9 cellular contexts compared by ENCODE assay signal in genomic region chr2:27798948-27799645, GRCh38. TPM values are rescaled to one million over a fixed set of nuclear protein-coding genes. Genes with fewer than 3 reads are reported as not detected.
DNase-seq lines count a peak whose midpoint lies in the region; ATAC-seq and TF ChIP-seq lines count a peak whose summit lies in the region.
"Had no signal": no experiment of that assay in that cellular context is flagged by ENCODE, and none has a peak within 500 bp of the region (broad histone marks: within the 10 kb centered on the region; RNA-seq: fewer than 3 reads in every experiment).

No MANE protein-coding gene starts in this region.

- TF ChIP-seq CTCF in H9 (conservative IDR thresholded peaks at IDR 0.05) (no peak), right atrium auricular region (IDR thresholded peaks at IDR 0.05) (no peak)

- peak; percentile 65 for DNase-seq in H9
- DNase-seq in amniotic epithelial cell (ENCODE audit: low read depth), result peak; percentile 100
- DNase-seq in right atrium auricular region (ENCODE audit: low spot score), result peak; percentile 93
- DNase-seq in SHP77 (lab: John Stamatoyannopoulos, UW), result no peak
- DNase-seq in NCI-H2227 treated with DMSO at 0.1 percent for 48 hours (lab: John Stamatoyannopoulos, UW), result no peak
- DNase-seq in NCI-H774 (lab: John Stamatoyannopoulos, UW), result no peak
- DNase-seq: SHP77 treated with DMSO at 0.1 percent for 48 hours had no signal

- H3K27me3 ChIP-seq in H9 (ENCODE audit: insufficient read depth, low read length) (no peaks in the 10 kb centered on the region), right atrium auricular region (no peaks in the 10 kb centered on the region)

- H3K27ac ChIP-seq in H9 (ENCODE audit: insufficient read length, low read depth, low read length) (no peak overlapping the region), right atrium auricular region (peak overlapping the region; percentile 86 to 92), skin epidermis (peak overlapping the region in 18 of 21 experiments; percentile 23 to 90 (median 71))

- H2BK20ac ChIP-seq in H9 (ENCODE audit: low read depth, low read length, poor library complexity, severe bottlenecking), result no peak overlapping the region

- H3K79me2 ChIP-seq in H9 (ENCODE audit: insufficient read depth, low read length), result no peaks in the 10 kb centered on the region

- H3K27ac Mint-ChIP-seq in H9, result no peak overlapping the region; a peak in 1 of 7 replicates

- peak overlapping the region; percentile 38 for H2BK120ac ChIP-seq in H9 (ENCODE audit: low read depth, low read length, poor library complexity, severe bottlenecking)

- no peak overlapping the region; the same call in 1 of the 2 replicates for H3K14ac ChIP-seq in H9 (ENCODE audit: insufficient read depth, low read length)

- no peak overlapping the region for H2BK12ac ChIP-seq in H9 (ENCODE audit: insufficient read length, low read depth, low read length)

- H3K79me1 ChIP-seq in H9 (ENCODE audit: insufficient read depth, low read depth, low read length, poor library complexity, severe bottlenecking), result no peaks in the 10 kb centered on the region

- no peaks in the 10 kb centered on the region for H4K20me1 ChIP-seq in H9 (ENCODE audit: control insufficient read depth, insufficient read depth, insufficient read length)

- H2AK5ac ChIP-seq in H9 (ENCODE audit: insufficient read length, low read length), result no peak overlapping the region

- H3K23me2 ChIP-seq in H9 (ENCODE audit: insufficient read length, low read depth, low read length, poor library complexity, severe bottlenecking), result no peaks in the 10 kb centered on the region

- H2BK5ac ChIP-seq in H9 (ENCODE audit: insufficient read length, low read length), result no peak overlapping the region

- WGBS in H9 (ENCODE audit: extremely low coverage, insufficient read length, low lambda C conversion rate), result no CpG with 5 or more reads among the region's 11 CpGs

- H3K9me3 Mint-ChIP-seq in H9, result no peaks in the 10 kb centered on the region; a peak in 1 of 5 replicates

- peaks cover 11% of the 10 kb centered on the region for H3K27me3 Mint-ChIP-seq in H9 (ENCODE audit: low read depth)

- no peak overlapping the region for H3K4me3 Mint-ChIP-seq in H9

- no peaks in the 10 kb centered on the region for H3K36me3 Mint-ChIP-seq in H9 (ENCODE audit: insufficient read depth in 1 of 3, low read depth in 3 of 3)

- H3K9ac ChIP-seq in H9 (ENCODE audit: extremely low read depth, insufficient read length, low read length), result no peak overlapping the region

- H3K4ac ChIP-seq in H9 (ENCODE audit: low read depth, low read length), result no peak overlapping the region

- no peak overlapping the region for H4K8ac ChIP-seq in H9 (replicated peaks; ENCODE audit: insufficient read length, low read depth, low read length)

- H3K4me3 ChIP-seq in right atrium auricular region (no peak overlapping the region), skin epidermis (no peak overlapping the region)

- H2BK15ac ChIP-seq in H9 (ENCODE audit: low read depth, low read length), result no peak overlapping the region

- H4K5ac ChIP-seq in H9 (ENCODE audit: insufficient read length, low read depth, low read length), result no peak overlapping the region

- peaks cover 0 to 6% of the 10 kb centered on the region in 2 experiments; a peak in 3 of 4 replicates for H3K4me1 Mint-ChIP-seq in H9

- no peak overlapping the region for H4K91ac ChIP-seq in H9 (ENCODE audit: insufficient read length, low read depth, low read length)

- H3T11ph ChIP-seq in H9 (ENCODE audit: low read length), result no peak overlapping the region

- H3K4me1 ChIP-seq in H9 (ENCODE audit: insufficient read depth, low read length) (no peaks in the 10 kb centered on the region), right atrium auricular region (peaks cover 0 to 59% of the 10 kb centered on the region in 2 donors)

- H3K4me2 ChIP-seq in H9 (ENCODE audit: insufficient read depth, insufficient read length, low read length), result no peak overlapping the region

- no peak overlapping the region for H3K56ac ChIP-seq in H9 (ENCODE audit: insufficient read length, low read depth, low read length)

- no peak overlapping the region for H3K18ac ChIP-seq in H9 (ENCODE audit: insufficient read length, low read depth, low read length)

- H2AFZ ChIP-seq in H9 (ENCODE audit: low read length), result no peak overlapping the region

- no peak overlapping the region for H3K23ac ChIP-seq in H9 (ENCODE audit: insufficient read length, low read depth, low read length)

- H3K36me3 ChIP-seq in right atrium auricular region, result no peaks in the 10 kb centered on the region

- ATAC-seq in HG02798 (IDR thresholded peaks at IDR 0.05; ENCODE audit: poor library complexity, unreplicated experiment), result no peak

- H3K9me3 ChIP-seq in H9 (ENCODE audit: control insufficient read depth, low read depth, low read length) (no peaks in the 10 kb centered on the region), right atrium auricular region (no peaks in the 10 kb centered on the region)

RNA-seq across cellular contexts. Expression of gene MRPL33, which starts 27.6 kb away (rescaled TPM):
- total RNA-seq in H9 (2021) (61.2 and 66.8 TPM in 2 replicates), right atrium auricular region (100 to 1,000 TPM; 270 to 370 TPM)

Comparison
In these comparisons a context has a peak if more than half of its experiments do, and no peak if none do; other contexts are left out.
1. DNase-seq: peak in H9 (single experiment), amniotic epithelial cell (single experiment) and right atrium auricular region (single experiment); none in SHP77 (0 of 2), NCI-H2227 treated with DMSO at 0.1 percent for 48 hours (single experiment) and NCI-H774 (single experiment).